2 cellular contexts compared by ENCODE assay signal in the genomic region with DNA sequence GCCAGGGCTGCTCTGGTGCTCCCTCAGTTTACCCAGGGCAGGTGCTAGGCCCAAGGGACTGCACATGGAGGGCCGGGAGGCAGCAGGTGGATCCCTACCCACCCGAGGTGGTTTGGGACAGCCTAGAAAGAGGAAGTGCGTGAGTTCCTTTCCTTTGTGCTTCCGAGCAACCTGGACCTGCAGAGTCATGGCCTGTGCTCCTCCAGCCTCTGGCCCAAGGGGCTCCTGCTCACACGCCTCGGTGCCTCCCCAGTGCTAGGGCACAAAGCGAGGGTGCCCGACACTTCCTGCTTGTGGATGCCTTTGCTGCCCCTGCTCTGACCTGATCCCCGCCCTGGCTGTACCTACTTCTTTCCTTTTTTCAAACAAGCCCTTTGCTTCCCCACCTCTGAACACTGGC.
TF ChIP-seq lines count a peak whose summit lies in the region.

No MANE protein-coding gene starts in this region.

TF ChIP-seq in liver, 16 proteins besides CTCF, POLR2A, EP300 and RAD21 (continued from another document):
- TF ChIP-seq, protein P1, sequence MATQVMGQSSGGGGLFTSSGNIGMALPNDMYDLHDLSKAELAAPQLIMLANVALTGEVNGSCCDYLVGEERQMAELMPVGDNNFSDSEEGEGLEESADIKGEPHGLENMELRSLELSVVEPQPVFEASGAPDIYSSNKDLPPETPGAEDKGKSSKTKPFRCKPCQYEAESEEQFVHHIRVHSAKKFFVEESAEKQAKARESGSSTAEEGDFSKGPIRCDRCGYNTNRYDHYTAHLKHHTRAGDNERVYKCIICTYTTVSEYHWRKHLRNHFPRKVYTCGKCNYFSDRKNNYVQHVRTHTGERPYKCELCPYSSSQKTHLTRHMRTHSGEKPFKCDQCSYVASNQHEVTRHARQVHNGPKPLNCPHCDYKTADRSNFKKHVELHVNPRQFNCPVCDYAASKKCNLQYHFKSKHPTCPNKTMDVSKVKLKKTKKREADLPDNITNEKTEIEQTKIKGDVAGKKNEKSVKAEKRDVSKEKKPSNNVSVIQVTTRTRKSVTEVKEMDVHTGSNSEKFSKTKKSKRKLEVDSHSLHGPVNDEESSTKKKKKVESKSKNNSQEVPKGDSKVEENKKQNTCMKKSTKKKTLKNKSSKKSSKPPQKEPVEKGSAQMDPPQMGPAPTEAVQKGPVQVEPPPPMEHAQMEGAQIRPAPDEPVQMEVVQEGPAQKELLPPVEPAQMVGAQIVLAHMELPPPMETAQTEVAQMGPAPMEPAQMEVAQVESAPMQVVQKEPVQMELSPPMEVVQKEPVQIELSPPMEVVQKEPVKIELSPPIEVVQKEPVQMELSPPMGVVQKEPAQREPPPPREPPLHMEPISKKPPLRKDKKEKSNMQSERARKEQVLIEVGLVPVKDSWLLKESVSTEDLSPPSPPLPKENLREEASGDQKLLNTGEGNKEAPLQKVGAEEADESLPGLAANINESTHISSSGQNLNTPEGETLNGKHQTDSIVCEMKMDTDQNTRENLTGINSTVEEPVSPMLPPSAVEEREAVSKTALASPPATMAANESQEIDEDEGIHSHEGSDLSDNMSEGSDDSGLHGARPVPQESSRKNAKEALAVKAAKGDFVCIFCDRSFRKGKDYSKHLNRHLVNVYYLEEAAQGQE (IDR thresholded peaks at IDR 0.05), result no peak
- no peak for TF ChIP-seq RXRA (IDR thresholded peaks at IDR 0.05)
- TF ChIP-seq FOXA1 (IDR thresholded peaks at IDR 0.05), result no peak
- no peak for TF ChIP-seq SP1 (IDR thresholded peaks at IDR 0.05)
- TF ChIP-seq GABPA (IDR thresholded peaks at IDR 0.05 in 1 of 2, conservative IDR thresholded peaks at IDR 0.05 in 1 of 2), result no peak
- no peak for TF ChIP-seq FOXA2 (IDR thresholded peaks at IDR 0.05)
- TF ChIP-seq EGR1 (IDR thresholded peaks at IDR 0.05; ENCODE audit: low read depth in 2 of 2), result no peak

TF ChIP-seq in HepG2, 621 proteins besides CTCF, POLR2A, EP300 and RAD21 (continued from another document):
- TF ChIP-seq, protein P2, sequence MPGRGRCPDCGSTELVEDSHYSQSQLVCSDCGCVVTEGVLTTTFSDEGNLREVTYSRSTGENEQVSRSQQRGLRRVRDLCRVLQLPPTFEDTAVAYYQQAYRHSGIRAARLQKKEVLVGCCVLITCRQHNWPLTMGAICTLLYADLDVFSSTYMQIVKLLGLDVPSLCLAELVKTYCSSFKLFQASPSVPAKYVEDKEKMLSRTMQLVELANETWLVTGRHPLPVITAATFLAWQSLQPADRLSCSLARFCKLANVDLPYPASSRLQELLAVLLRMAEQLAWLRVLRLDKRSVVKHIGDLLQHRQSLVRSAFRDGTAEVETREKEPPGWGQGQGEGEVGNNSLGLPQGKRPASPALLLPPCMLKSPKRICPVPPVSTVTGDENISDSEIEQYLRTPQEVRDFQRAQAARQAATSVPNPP (CRISPR knock-in tag; IDR thresholded peaks at IDR 0.05), result no peak
- no peak for TF ChIP-seq SIN3A (IDR thresholded peaks at IDR 0.05; ENCODE audit: borderline replicate concordance, low read depth, low read length)
- TF ChIP-seq, protein P3, sequence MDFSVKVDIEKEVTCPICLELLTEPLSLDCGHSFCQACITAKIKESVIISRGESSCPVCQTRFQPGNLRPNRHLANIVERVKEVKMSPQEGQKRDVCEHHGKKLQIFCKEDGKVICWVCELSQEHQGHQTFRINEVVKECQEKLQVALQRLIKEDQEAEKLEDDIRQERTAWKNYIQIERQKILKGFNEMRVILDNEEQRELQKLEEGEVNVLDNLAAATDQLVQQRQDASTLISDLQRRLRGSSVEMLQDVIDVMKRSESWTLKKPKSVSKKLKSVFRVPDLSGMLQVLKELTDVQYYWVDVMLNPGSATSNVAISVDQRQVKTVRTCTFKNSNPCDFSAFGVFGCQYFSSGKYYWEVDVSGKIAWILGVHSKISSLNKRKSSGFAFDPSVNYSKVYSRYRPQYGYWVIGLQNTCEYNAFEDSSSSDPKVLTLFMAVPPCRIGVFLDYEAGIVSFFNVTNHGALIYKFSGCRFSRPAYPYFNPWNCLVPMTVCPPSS (IDR thresholded peaks at IDR 0.05), result no peak
- TF ChIP-seq, protein P4, sequence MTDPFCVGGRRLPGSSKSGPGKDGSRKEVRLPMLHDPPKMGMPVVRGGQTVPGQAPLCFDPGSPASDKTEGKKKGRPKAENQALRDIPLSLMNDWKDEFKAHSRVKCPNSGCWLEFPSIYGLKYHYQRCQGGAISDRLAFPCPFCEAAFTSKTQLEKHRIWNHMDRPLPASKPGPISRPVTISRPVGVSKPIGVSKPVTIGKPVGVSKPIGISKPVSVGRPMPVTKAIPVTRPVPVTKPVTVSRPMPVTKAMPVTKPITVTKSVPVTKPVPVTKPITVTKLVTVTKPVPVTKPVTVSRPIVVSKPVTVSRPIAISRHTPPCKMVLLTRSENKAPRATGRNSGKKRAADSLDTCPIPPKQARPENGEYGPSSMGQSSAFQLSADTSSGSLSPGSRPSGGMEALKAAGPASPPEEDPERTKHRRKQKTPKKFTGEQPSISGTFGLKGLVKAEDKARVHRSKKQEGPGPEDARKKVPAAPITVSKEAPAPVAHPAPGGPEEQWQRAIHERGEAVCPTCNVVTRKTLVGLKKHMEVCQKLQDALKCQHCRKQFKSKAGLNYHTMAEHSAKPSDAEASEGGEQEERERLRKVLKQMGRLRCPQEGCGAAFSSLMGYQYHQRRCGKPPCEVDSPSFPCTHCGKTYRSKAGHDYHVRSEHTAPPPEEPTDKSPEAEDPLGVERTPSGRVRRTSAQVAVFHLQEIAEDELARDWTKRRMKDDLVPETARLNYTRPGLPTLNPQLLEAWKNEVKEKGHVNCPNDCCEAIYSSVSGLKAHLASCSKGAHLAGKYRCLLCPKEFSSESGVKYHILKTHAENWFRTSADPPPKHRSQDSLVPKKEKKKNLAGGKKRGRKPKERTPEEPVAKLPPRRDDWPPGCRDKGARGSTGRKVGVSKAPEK (CRISPR knock-in tag; IDR thresholded peaks at IDR 0.05; ENCODE audit: borderline replicate concordance), result no peak
- no peak for TF ChIP-seq WIZ (CRISPR knock-in tag; IDR thresholded peaks at IDR 0.05)
- TF ChIP-seq SMARCE1 (IDR thresholded peaks at IDR 0.05; ENCODE audit: borderline replicate concordance), result no peak
TF ChIP-seq in HepG2: peak in this region for 0.
